In the genomic region with DNA sequence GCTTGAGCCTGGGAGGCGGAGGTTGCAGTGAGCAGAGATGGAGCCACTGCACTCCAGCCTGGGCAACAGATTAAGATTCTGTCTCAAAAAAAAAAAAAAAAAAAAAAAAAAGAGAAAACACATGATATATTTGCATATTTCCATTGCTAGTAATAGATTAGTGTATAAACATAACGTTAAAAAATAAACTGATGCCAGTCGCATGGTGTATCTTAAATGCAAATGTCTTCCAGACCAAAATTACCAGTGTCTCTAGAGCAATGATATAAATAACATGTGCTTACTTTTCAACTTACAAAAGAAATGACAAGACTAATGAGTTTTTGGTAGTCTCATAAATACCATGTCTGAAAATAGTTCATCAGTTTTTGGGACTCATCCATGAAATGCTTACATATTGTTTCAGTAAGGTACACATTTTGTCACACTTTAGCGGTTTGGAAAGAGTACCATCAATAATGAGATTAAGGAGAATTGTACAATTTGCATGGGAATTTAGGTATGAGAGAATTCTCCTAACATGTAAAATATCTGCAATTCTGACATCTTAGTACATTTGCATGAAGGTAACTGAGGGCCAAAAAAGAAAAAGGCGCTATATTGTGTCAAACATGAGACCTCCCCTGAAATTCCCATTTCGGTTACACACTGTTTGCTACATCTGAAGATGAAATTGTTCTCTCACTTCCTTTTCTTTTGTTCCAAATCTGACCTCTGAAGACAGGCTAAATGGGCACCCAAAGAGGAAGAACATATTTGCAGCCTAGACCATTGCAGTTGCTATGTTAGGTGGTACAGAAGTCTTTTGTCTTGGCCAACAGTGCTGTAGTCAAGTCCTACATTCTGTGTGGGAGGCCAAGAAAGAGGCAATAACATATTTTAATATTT, we compare ENCODE assay signal across 10 cellular contexts. TPM values are rescaled to one million over a fixed set of nuclear protein-coding genes. Genes with fewer than 3 reads are reported as not detected.
A peak's percentile ranks its signal among the peaks of the same experiment; 100 is the strongest.
DNase-seq lines count a peak whose midpoint lies in the region; ATAC-seq and TF ChIP-seq lines count a peak whose summit lies in the region.
"Had no signal": no experiment of that assay in that cellular context is flagged by ENCODE, and none has a peak within 500 bp of the region (broad histone marks: within the 10 kb centered on the region; RNA-seq: fewer than 3 reads in every experiment).

No MANE protein-coding gene starts in this region.

- ATAC-seq in GM19395 (IDR thresholded peaks at IDR 0.05; ENCODE audit: unreplicated experiment) (peak; percentile 71), HG03060 (IDR thresholded peaks at IDR 0.05; ENCODE audit: low read depth, unreplicated experiment) (peak; percentile 70)
- ATAC-seq in naive thymus-derived CD8-positive, alpha-beta T cell: no peak
- ATAC-seq: activated CD8-positive, alpha-beta T cell treated with anti-CD3 and anti-CD28 coated beads, Interleukin-2, amount 10 ng/mL, durations not matched to agents 7 days and 5 days; Panc1 had no signal

- H3K9me2 ChIP-seq in DOHH2 (replicated peaks; ENCODE audit: control insufficient read depth, low read length): no peaks in the 10 kb centered on the region

- H3K27me3 ChIP-seq in DOHH2 (ENCODE audit: control insufficient read depth, low read length): no peaks in the 10 kb centered on the region
- no peaks in the 10 kb centered on the region for H3K27me3 ChIP-seq in brain microvascular endothelial cell (replicated peaks)

- H3F3A ChIP-seq in DOHH2 (ENCODE audit: control insufficient read depth, insufficient read depth): peaks cover 18% of the 10 kb centered on the region

- H3K36me3 Mint-ChIP-seq in naive thymus-derived CD8-positive, alpha-beta T cell: peaks cover 0 to 3% (median 0%) of the 10 kb centered on the region in 3 donors

- POLR2A ChIA-PET in naive thymus-derived CD8-positive, alpha-beta T cell (lab: Charles Lee): interaction anchor here (0.7 kb wide), 1 partner anchor 97 kb away, joined by 5 read pairs; no protein-coding TSS in a partner anchor

- 0 out of 2 replicates have a peak, but pooled peaks cover 7% of the 10 kb centered on the region for H3K9me3 ChIP-seq in DOHH2 (ENCODE audit: control insufficient read depth, insufficient read depth, low read length)

- H3K4me3 Mint-ChIP-seq in naive thymus-derived CD8-positive, alpha-beta T cell: no peak overlapping the region
- H3K4me3 Mint-ChIP-seq: activated CD8-positive, alpha-beta T cell treated with anti-CD3 and anti-CD28 coated beads, Interleukin-2, amount 10 ng/mL, durations not matched to agents 7 days and 5 days had no signal

- peaks cover 62% of the 10 kb centered on the region for H3K4me1 ChIP-seq in DOHH2 (ENCODE audit: control insufficient read depth, low read length)

- TF ChIP-seq CTCF in DOHH2 (IDR thresholded peaks at IDR 0.05; ENCODE audit: low read depth, low read length, poor library complexity, severe bottlenecking) (no peak), brain microvascular endothelial cell (IDR thresholded peaks at IDR 0.05; ENCODE audit: low read depth, low read length, missing control alignments) (no peak)

- H3K27ac ChIP-seq in DOHH2 (ENCODE audit: low read depth, low read length): peak overlapping the region; percentile 93
- H3K27ac ChIP-seq in brain microvascular endothelial cell: no peak overlapping the region

- no peaks in the 10 kb centered on the region for H4K20me1 ChIP-seq in DOHH2 (ENCODE audit: control insufficient read depth, insufficient read depth, low read depth, low read length)

- H3K27me3 Mint-ChIP-seq in naive thymus-derived CD8-positive, alpha-beta T cell: no peaks in the 10 kb centered on the region

- peak; percentile 58 for DNase-seq in SKM-1 treated with dmso at 0.1 percent for 144 hours (lab: John Stamatoyannopoulos, UW; ENCODE audit: unreplicated experiment)
- DNase-seq in GF-D8 (lab: John Stamatoyannopoulos, UW): no peak
- no peak for DNase-seq in naive thymus-derived CD8-positive, alpha-beta T cell
- DNase-seq in brain microvascular endothelial cell: no peak
- no peak for DNase-seq in GDM1 (lab: John Stamatoyannopoulos, UW)
- DNase-seq: activated CD8-positive, alpha-beta T cell treated with anti-CD3 and anti-CD28 coated beads, Interleukin-2, amount 10 ng/mL, durations not matched to agents 7 days and 5 days had no signal

- no peaks in the 10 kb centered on the region for H3K79me2 ChIP-seq in DOHH2 (ENCODE audit: control insufficient read depth, low read length)

- H3K9me3 Mint-ChIP-seq in naive thymus-derived CD8-positive, alpha-beta T cell: peaks cover 0 to 15% (median 2%) of the 10 kb centered on the region in 9 donors

- no peaks in the 10 kb centered on the region for H3K36me3 ChIP-seq in DOHH2 (ENCODE audit: control insufficient read depth, low read length)
- H3K36me3 ChIP-seq in brain microvascular endothelial cell (replicated peaks): no peaks in the 10 kb centered on the region

- H3K4me2 ChIP-seq in DOHH2 (ENCODE audit: low read length): peak overlapping the region; percentile 86

- in situ Hi-C loops in brain microvascular endothelial cell (cut with HindIII; ENCODE audit: low pct_ligation_motif_present, low sequenced_read_pairs): no loop called here

- H3K4me3 ChIP-seq in DOHH2 (ENCODE audit: low read length): peak overlapping the region; percentile 60
- H3K4me3 ChIP-seq in brain microvascular endothelial cell (ENCODE audit: low read depth, low read length): no peak overlapping the region

- peaks cover 0 to 19% (median 1%) of the 10 kb centered on the region in 4 donors for H3K4me1 Mint-ChIP-seq in naive thymus-derived CD8-positive, alpha-beta T cell

- no peak overlapping the region for H3K27ac Mint-ChIP-seq in naive thymus-derived CD8-positive, alpha-beta T cell
- H3K27ac Mint-ChIP-seq: activated CD8-positive, alpha-beta T cell treated with anti-CD3 and anti-CD28 coated beads, Interleukin-2, amount 10 ng/mL, durations not matched to agents 7 days and 5 days had no signal

RNA-seq across cellular contexts. Expression of a gene that starts 51.5 kb away (rescaled TPM):
- total RNA-seq in naive thymus-derived CD8-positive, alpha-beta T cell: 100 to 1,000 TPM; 152 to 169 TPM
- 10 to 100 TPM; 54.3 to 77.5 (median 59.9) TPM for polyA plus RNA-seq in naive thymus-derived CD8-positive, alpha-beta T cell

Comparison
In these comparisons a context has a peak if more than half of its experiments do, and no peak if none do; other contexts are left out.
1. ATAC-seq: peak in GM19395 (single experiment) and HG03060 (single experiment); none in naive thymus-derived CD8-positive, alpha-beta T cell (0 of 2).